8 cellular contexts compared by ENCODE assay signal in genomic region chr7:20310963-20311742, GRCh38. TPM values are rescaled to one million over a fixed set of nuclear protein-coding genes. Genes with fewer than 3 reads are reported as not detected.
DNase-seq lines count a peak whose midpoint lies in the region; ATAC-seq, FAIRE-seq and TF ChIP-seq lines count a peak whose summit lies in the region.

No MANE protein-coding gene starts in this region.

- peak; percentile 72 for TF ChIP-seq CTCF in SU-DHL-6 (IDR thresholded peaks at IDR 0.05; ENCODE audit: insufficient read depth, low read length, poor library complexity, severe bottlenecking)

- peaks cover 17% of the 10 kb centered on the region for H3F3A ChIP-seq in SU-DHL-6 (ENCODE audit: insufficient read depth)

- no peak overlapping the region for H3K27ac ChIP-seq in SU-DHL-6 (ENCODE audit: low read depth, low read length)

- no peaks in the 10 kb centered on the region for H3K36me3 Mint-ChIP-seq in activated T-cell treated with anti-CD3 and anti-CD28 coated beads, Interleukin-2, amount 50 U/mL, for 4 hours (ENCODE audit: insufficient read depth)

- H3K79me2 ChIP-seq in SU-DHL-6 (ENCODE audit: insufficient read depth, low read length): no peaks in the 10 kb centered on the region

- H3K27me3 Mint-ChIP-seq in activated T-cell treated with anti-CD3 and anti-CD28 coated beads, Interleukin-2, amount 50 U/mL, for 4 hours (ENCODE audit: low read depth): no peaks in the 10 kb centered on the region

- no peak overlapping the region for H3K4me2 ChIP-seq in SU-DHL-6 (ENCODE audit: low read depth, low read length, poor library complexity, severe bottlenecking)

- no peak overlapping the region for H3K4me3 ChIP-seq in SU-DHL-6 (ENCODE audit: insufficient read depth, low read length, poor library complexity, severe bottlenecking)

- peak overlapping the region; percentile 2 for H2AFZ ChIP-seq in SU-DHL-6 (ENCODE audit: low read depth, low read length, severe bottlenecking)

- DNase-seq in KG1 (lab: John Stamatoyannopoulos, UW) (peak; percentile 44), occipital lobe (lab: John Stamatoyannopoulos, UW) (no peak)
- no peak for DNase-seq in activated T-cell treated with anti-CD3 and anti-CD28 coated beads, Interleukin-2, amount 50 U/mL, for 4 hours
- DNase-seq in effector CD4-positive, alpha-beta T cell: no peak

- no peaks in the 10 kb centered on the region for H3K27me3 ChIP-seq in SU-DHL-6 (ENCODE audit: low read length)

- no peak overlapping the region for H3K4me3 Mint-ChIP-seq in activated T-cell treated with anti-CD3 and anti-CD28 coated beads, Interleukin-2, amount 50 U/mL, for 4 hours

- no peaks in the 10 kb centered on the region for H3K9me3 ChIP-seq in SU-DHL-6 (ENCODE audit: insufficient read depth, low read length)

- H4K20me1 ChIP-seq in SU-DHL-6 (ENCODE audit: low read depth, low read length): no peaks in the 10 kb centered on the region

- peak; percentile 87 for FAIRE-seq in islet of Langerhans (lab: Jason Lieb, UNC)

- no peaks in the 10 kb centered on the region for H3K4me1 Mint-ChIP-seq in activated T-cell treated with anti-CD3 and anti-CD28 coated beads, Interleukin-2, amount 50 U/mL, for 4 hours (ENCODE audit: low read depth)

- H3K9me2 ChIP-seq in SU-DHL-6 (replicated peaks; ENCODE audit: insufficient read depth, low read length): no peaks in the 10 kb centered on the region

- ATAC-seq in GM18499 (IDR thresholded peaks at IDR 0.05; ENCODE audit: insufficient read depth, unreplicated experiment) (peak; percentile 46), HG03139 (IDR thresholded peaks at IDR 0.05; ENCODE audit: unreplicated experiment) (no peak)
- ATAC-seq in activated T-cell treated with anti-CD3 and anti-CD28 coated beads, Interleukin-2, amount 50 U/mL, for 4 hours: no peak

- no peaks in the 10 kb centered on the region for H3K9me3 Mint-ChIP-seq in activated T-cell treated with anti-CD3 and anti-CD28 coated beads, Interleukin-2, amount 50 U/mL, for 4 hours

- H3K9ac ChIP-seq in SU-DHL-6 (ENCODE audit: low read length): no peak overlapping the region

- no peaks in the 10 kb centered on the region for H3K36me3 ChIP-seq in SU-DHL-6 (ENCODE audit: low read length)

RNA-seq across cellular contexts. Expression of gene ITGB8, which starts 19.5 kb away (rescaled TPM):
- total RNA-seq in occipital lobe: 109 TPM
- total RNA-seq in activated T-cell treated with anti-CD3 and anti-CD28 coated beads, Interleukin-2, amount 50 U/mL, for 4 hours: under 1 TPM; 0.10 to 0.19 (median 0.11) TPM

Comparison
In these comparisons a context has a peak if more than half of its experiments do, and no peak if none do; other contexts are left out.
1. RNA of gene ITGB8, which starts 19.5 kb away (total RNA-seq): 109 TPM in occipital lobe (single experiment); 0.10 to 0.19 TPM in activated T-cell treated with anti-CD3 and anti-CD28 coated beads, Interleukin-2, amount 50 U/mL, for 4 hours; every median in the first group is over 10 times any median in the second.